Comparison of ENCODE assay signal across 1 cellular context in genomic region chr1:203026666-203027663, GRCh38.
TF ChIP-seq lines count a peak whose summit lies in the region.

No MANE protein-coding gene starts in this region.

TF ChIP-seq in SK-N-SH treated with all-trans-retinoic acid at 6 μM for 48 hours, 23 proteins besides CTCF, POLR2A, EP300 and RAD21 (continued from another document):
- TF ChIP-seq ZNF8 (CRISPR knock-in tag; IDR thresholded peaks at IDR 0.05), result no peak
- TF ChIP-seq, protein P1, sequence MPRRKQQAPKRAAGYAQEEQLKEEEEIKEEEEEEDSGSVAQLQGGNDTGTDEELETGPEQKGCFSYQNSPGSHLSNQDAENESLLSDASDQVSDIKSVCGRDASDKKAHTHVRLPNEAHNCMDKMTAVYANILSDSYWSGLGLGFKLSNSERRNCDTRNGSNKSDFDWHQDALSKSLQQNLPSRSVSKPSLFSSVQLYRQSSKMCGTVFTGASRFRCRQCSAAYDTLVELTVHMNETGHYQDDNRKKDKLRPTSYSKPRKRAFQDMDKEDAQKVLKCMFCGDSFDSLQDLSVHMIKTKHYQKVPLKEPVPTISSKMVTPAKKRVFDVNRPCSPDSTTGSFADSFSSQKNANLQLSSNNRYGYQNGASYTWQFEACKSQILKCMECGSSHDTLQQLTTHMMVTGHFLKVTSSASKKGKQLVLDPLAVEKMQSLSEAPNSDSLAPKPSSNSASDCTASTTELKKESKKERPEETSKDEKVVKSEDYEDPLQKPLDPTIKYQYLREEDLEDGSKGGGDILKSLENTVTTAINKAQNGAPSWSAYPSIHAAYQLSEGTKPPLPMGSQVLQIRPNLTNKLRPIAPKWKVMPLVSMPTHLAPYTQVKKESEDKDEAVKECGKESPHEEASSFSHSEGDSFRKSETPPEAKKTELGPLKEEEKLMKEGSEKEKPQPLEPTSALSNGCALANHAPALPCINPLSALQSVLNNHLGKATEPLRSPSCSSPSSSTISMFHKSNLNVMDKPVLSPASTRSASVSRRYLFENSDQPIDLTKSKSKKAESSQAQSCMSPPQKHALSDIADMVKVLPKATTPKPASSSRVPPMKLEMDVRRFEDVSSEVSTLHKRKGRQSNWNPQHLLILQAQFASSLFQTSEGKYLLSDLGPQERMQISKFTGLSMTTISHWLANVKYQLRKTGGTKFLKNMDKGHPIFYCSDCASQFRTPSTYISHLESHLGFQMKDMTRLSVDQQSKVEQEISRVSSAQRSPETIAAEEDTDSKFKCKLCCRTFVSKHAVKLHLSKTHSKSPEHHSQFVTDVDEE (CRISPR knock-in tag; IDR thresholded peaks at IDR 0.05), result no peak
- no peak for TF ChIP-seq SNAI2 (CRISPR knock-in tag; IDR thresholded peaks at IDR 0.05)
- TF ChIP-seq CREB5 (CRISPR knock-in tag; IDR thresholded peaks at IDR 0.05; ENCODE audit: low read depth), result no peak
- TF ChIP-seq TOX (CRISPR knock-in tag; IDR thresholded peaks at IDR 0.05; ENCODE audit: borderline replicate concordance), result no peak
- TF ChIP-seq GLIS3 (CRISPR knock-in tag; IDR thresholded peaks at IDR 0.05), result no peak
- no peak for TF ChIP-seq PPARA (CRISPR knock-in tag; IDR thresholded peaks at IDR 0.05; ENCODE audit: borderline replicate concordance)
- no peak for TF ChIP-seq ZFP3 (CRISPR knock-in tag; IDR thresholded peaks at IDR 0.05)
TF ChIP-seq in SK-N-SH treated with all-trans-retinoic acid at 6 μM for 48 hours: peak in this region for 0.
